In genomic region chr7:94060772-94061171, GRCh38 we compare ENCODE assay signal across 11 cellular contexts. TPM values are rescaled to one million over a fixed set of nuclear protein-coding genes. Genes with fewer than 3 reads are reported as not detected.
DNase-seq lines count a peak whose midpoint lies in the region; ATAC-seq, FAIRE-seq and TF ChIP-seq lines count a peak whose summit lies in the region.
"Had no signal": no experiment of that assay in that cellular context is flagged by ENCODE, and none has a peak within 500 bp of the region (broad histone marks: within the 10 kb centered on the region; RNA-seq: fewer than 3 reads in every experiment).

No MANE protein-coding gene starts in this region.

- no peak for TF ChIP-seq POLR2A in GM12891 (IDR thresholded peaks at IDR 0.05; ENCODE audit: low read depth, low read length)

- POLR2A ChIA-PET in HEK293T (lab: Yijun Ruan, JAX) = no interaction called here

- H3K4me3 ChIP-seq in BLaER1 treated with 17β-estradiol and CSF1 and Interleukin-3, amounts not matched to agents 10 nM and 100 nM = no peak overlapping the region
- no peak overlapping the region for H3K4me3 ChIP-seq in fibroblast of villous mesenchyme (ENCODE audit: low read depth, low read length)

- H3K9ac ChIP-seq in BLaER1 treated with 17β-estradiol and CSF1 and Interleukin-3, amounts not matched to agents 10 nM and 100 nM = no peak overlapping the region

- peak; percentile 43 for ATAC-seq in GM21423 (IDR thresholded peaks at IDR 0.05; ENCODE audit: unreplicated experiment)

- H4K20me1 ChIP-seq in BLaER1 treated with 17β-estradiol and CSF1 and Interleukin-3, amounts not matched to agents 10 nM and 100 nM = no peaks in the 10 kb centered on the region

- no peaks in the 10 kb centered on the region for H3K36me3 ChIP-seq in BLaER1 treated with 17β-estradiol and CSF1 and Interleukin-3, amounts not matched to agents 10 nM and 100 nM

- FAIRE-seq in GM12891 (lab: Jason Lieb, UNC) = no peak
- FAIRE-seq: islet of Langerhans had no signal

- H3K4me1 ChIP-seq in BLaER1 treated with 17β-estradiol and CSF1 and Interleukin-3, amounts not matched to agents 10 nM and 100 nM = peaks cover 9 to 82% (median 53%) of the 10 kb centered on the region in 10 experiments; a peak in 19 of 20 replicates

- CTCF ChIA-PET in HEK293T (lab: Yijun Ruan, JAX) = no interaction called here

- DNase-seq in M059J (ENCODE audit: low read depth) (peak; percentile 69), fibroblast of villous mesenchyme (ENCODE audit: low read depth) (peak; percentile 74), HEK293T (ENCODE audit: extremely low spot score) (no peak), GM12891 (ENCODE audit: insufficient read length, low spot score) (no peak), NCI-H146 (lab: John Stamatoyannopoulos, UW) (no peak), DMS153 treated with DMSO at 0.1 percent for 48 hours (lab: John Stamatoyannopoulos, UW; ENCODE audit: unreplicated experiment) (no peak)
- DNase-seq: NCI-H524; stimulated activated naive CD4-positive, alpha-beta T cell treated with Interleukin-2 at 50 U/mL for 16 hours had no signal

- H3K9me3 ChIP-seq in BLaER1 treated with 17β-estradiol and CSF1 and Interleukin-3, amounts not matched to agents 10 nM and 100 nM (replicated peaks in 1 of 11) = peaks cover 0 to 35% (median 14%) of the 10 kb centered on the region in 11 experiments; a peak in 16 of 22 replicates

- peak overlapping the region in 6 of 11 experiments; percentile 11 to 40 (median 30); a peak in 6 of 22 replicates for H3K27ac ChIP-seq in BLaER1 treated with 17β-estradiol and CSF1 and Interleukin-3, amounts not matched to agents 10 nM and 100 nM

- H3K4me2 ChIP-seq in BLaER1 treated with 17β-estradiol and CSF1 and Interleukin-3, amounts not matched to agents 10 nM and 100 nM = peak overlapping the region; percentile 31 to 72 (median 48); a peak in 21 of 22 replicates

- no peaks in the 10 kb centered on the region for H3K27me3 ChIP-seq in BLaER1 treated with 17β-estradiol and CSF1 and Interleukin-3, amounts not matched to agents 10 nM and 100 nM

- TF ChIP-seq CTCF in fibroblast of villous mesenchyme (IDR thresholded peaks at IDR 0.05; ENCODE audit: insufficient read depth, low read depth, low read length) = no peak

TF ChIP-seq in HEK293T, 16 proteins besides CTCF, POLR2A, EP300 and RAD21:
- TF ChIP-seq FOXM1 (IDR thresholded peaks at IDR 0.05; ENCODE audit: borderline replicate concordance) (no peak), ZNF384 (IDR thresholded peaks at IDR 0.05) (no peak), SP1 (IDR thresholded peaks at IDR 0.05) (no peak), LEF1 (IDR thresholded peaks at IDR 0.05; ENCODE audit: borderline replicate concordance) (no peak), L3MBTL2 (conservative IDR thresholded peaks at IDR 0.05) (no peak), BHLHE40 (IDR thresholded peaks at IDR 0.05; ENCODE audit: borderline replicate concordance) (no peak), ARNT (IDR thresholded peaks at IDR 0.05) (no peak), TARDBP (IDR thresholded peaks at IDR 0.05) (no peak), NFRKB (IDR thresholded peaks at IDR 0.05) (no peak), FOXA1 (IDR thresholded peaks at IDR 0.05) (no peak), SUZ12 (IDR thresholded peaks at IDR 0.05) (no peak), ELF4 (IDR thresholded peaks at IDR 0.05) (no peak), CTBP1 (IDR thresholded peaks at IDR 0.05; ENCODE audit: borderline replicate concordance) (no peak), FOXK2 (IDR thresholded peaks at IDR 0.05) (no peak), HDGF (IDR thresholded peaks at IDR 0.05; ENCODE audit: borderline replicate concordance) (no peak)
- TF ChIP-seq, protein P1, sequence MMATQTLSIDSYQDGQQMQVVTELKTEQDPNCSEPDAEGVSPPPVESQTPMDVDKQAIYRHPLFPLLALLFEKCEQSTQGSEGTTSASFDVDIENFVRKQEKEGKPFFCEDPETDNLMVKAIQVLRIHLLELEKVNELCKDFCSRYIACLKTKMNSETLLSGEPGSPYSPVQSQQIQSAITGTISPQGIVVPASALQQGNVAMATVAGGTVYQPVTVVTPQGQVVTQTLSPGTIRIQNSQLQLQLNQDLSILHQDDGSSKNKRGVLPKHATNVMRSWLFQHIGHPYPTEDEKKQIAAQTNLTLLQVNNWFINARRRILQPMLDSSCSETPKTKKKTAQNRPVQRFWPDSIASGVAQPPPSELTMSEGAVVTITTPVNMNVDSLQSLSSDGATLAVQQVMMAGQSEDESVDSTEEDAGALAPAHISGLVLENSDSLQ (IDR thresholded peaks at IDR 0.05) = no peak

TF ChIP-seq in GM12891, 5 proteins besides CTCF, POLR2A, EP300 and RAD21:
- TF ChIP-seq POU2F2 (IDR thresholded peaks at IDR 0.05; ENCODE audit: low read depth, low read length) (no peak), TAF1 (IDR thresholded peaks at IDR 0.05; ENCODE audit: low read depth, low read length) (no peak), PAX5 (IDR thresholded peaks at IDR 0.05; ENCODE audit: insufficient read depth, low read length, severe bottlenecking) (no peak), SPI1 (IDR thresholded peaks at IDR 0.05; ENCODE audit: low read depth, low read length) (no peak), POLR2AphosphoS5 (IDR thresholded peaks at IDR 0.05; ENCODE audit: low read depth, low read length) (no peak)

RNA-seq across cellular contexts. Expression of gene BET1, which starts 56.6 kb away (rescaled TPM):
- total RNA-seq in M059J (2014; rRNA removed; shearing (Covaris generic)) = 47.2 and 68.3 TPM in 2 replicates
- total RNA-seq in fibroblast of villous mesenchyme = 21.6 and 44.5 TPM in 2 replicates
- 9.7 TPM for polyA plus RNA-seq in GM12891 (2012; ENCODE audit: low read depth, missing spikeins)

Comparison
In these comparisons a context has a peak if more than half of its experiments do, and no peak if none do; other contexts are left out.
1. DNase-seq: peak in M059J (single experiment) and fibroblast of villous mesenchyme (single experiment); none in HEK293T (single experiment), GM12891 (single experiment), NCI-H146 (single experiment) and DMS153 treated with DMSO at 0.1 percent for 48 hours (single experiment).